ENCODE assay signal across 12 cellular contexts in genomic region chr3:99925584-99925983, GRCh38.
A peak's percentile ranks its signal among the peaks of the same experiment; 100 is the strongest.
DNase-seq lines count a peak whose midpoint lies in the region; ATAC-seq and TF ChIP-seq lines count a peak whose summit lies in the region.
"Had no signal": no experiment of that assay in that cellular context is flagged by ENCODE, and none has a peak within 500 bp of the region (broad histone marks: within the 10 kb centered on the region; RNA-seq: fewer than 3 reads in every experiment).

No MANE protein-coding gene starts in this region.

- no peaks in the 10 kb centered on the region for H3K27me3 ChIP-seq in AG04450 (ENCODE audit: control insufficient read depth, insufficient read depth, low read length)
- no peaks in the 10 kb centered on the region for H3K27me3 ChIP-seq in MG63
- H3K27me3 ChIP-seq in breast epithelium = no peaks in the 10 kb centered on the region
- H3K27me3 ChIP-seq in lung (ENCODE audit: control insufficient read depth, insufficient read depth) = no peaks in the 10 kb centered on the region
- H3K27me3 ChIP-seq: dorsolateral prefrontal cortex had no signal

- peak; percentile 55 for ATAC-seq in lung (ENCODE audit: insufficient read depth, low FRiP score)

- no peaks in the 10 kb centered on the region; the same call in 1 of the 2 replicates for H3K36me3 ChIP-seq in MG63
- H3K36me3 ChIP-seq in breast epithelium = no peaks in the 10 kb centered on the region
- H3K36me3 ChIP-seq in lung (ENCODE audit: control insufficient read depth in 2 of 2, insufficient read depth in 2 of 2, low read length in 2 of 2) = no peaks in the 10 kb centered on the region

- H3K4me1 ChIP-seq in breast epithelium (peaks cover 0 to 5% of the 10 kb centered on the region in 2 donors), lung (ENCODE audit: control insufficient read depth in 2 of 2, insufficient read depth in 2 of 2, low read length in 2 of 2) (peaks cover 8 to 26% of the 10 kb centered on the region in 2 donors)

- POLR2A ChIA-PET in AG04450 (lab: Yijun Ruan, JAX) = no interaction called here

- H3K27ac ChIP-seq in AG04450 (ENCODE audit: low read depth, low read length) (no peak overlapping the region), breast epithelium (peak overlapping the region; percentile 8 to 34), lung (ENCODE audit: low read depth in 1 of 2, low read length in 1 of 2) (peak overlapping the region; percentile 6 to 29)

- TF ChIP-seq POLR2A in breast epithelium (IDR thresholded peaks at IDR 0.05) = no peak

- DNase-seq in AG04450 (ENCODE audit: low read depth, low spot score) (peak; percentile 39), MG63 (peak; percentile 90), breast epithelium (ENCODE audit: low spot score in 2 of 2) (peak in 1 of 2 donors; percentile 36), lung (ENCODE audit: low spot score) (peak; percentile 86), NCI-H1930 (lab: John Stamatoyannopoulos, UW) (no peak), NCI-H146 (lab: John Stamatoyannopoulos, UW) (no peak), superior temporal gyrus (ENCODE audit: extremely low spot score) (no peak), occipital lobe (lab: John Stamatoyannopoulos, UW) (no peak)
- DNase-seq: activated CD4-positive, CD25-positive, alpha-beta regulatory T cell; CD4-positive, CD25-positive, alpha-beta regulatory T cell; MV-4-11 had no signal

- H3K9me3 ChIP-seq in AG04450 (ENCODE audit: control insufficient read depth, insufficient read depth, low read length) (no peaks in the 10 kb centered on the region), MG63 (no peaks in the 10 kb centered on the region), breast epithelium (no peaks in the 10 kb centered on the region), lung (ENCODE audit: control insufficient read depth in 2 of 2, insufficient read depth in 1 of 2, low read length in 1 of 2) (no peaks in the 10 kb centered on the region)

- CTCF ChIA-PET in AG04450 (lab: Charles Lee) = interaction anchor here (1.2 kb wide), 1 partner anchor 94 kb away, joined by 4 read pairs; no protein-coding TSS in a partner anchor

- no peak for TF ChIP-seq CTCF in AG04450 (IDR thresholded peaks at IDR 0.05; ENCODE audit: low read depth, low read length)
- no peak for TF ChIP-seq CTCF in breast epithelium (IDR thresholded peaks at IDR 0.05)
- TF ChIP-seq CTCF in lung (IDR thresholded peaks at IDR 0.05; ENCODE audit: control extremely low read depth, extremely low read depth) = no peak

- H3K4me3 ChIP-seq in AG04450 (ENCODE audit: low read depth, low read length) = no peak overlapping the region
- no peak overlapping the region for H3K4me3 ChIP-seq in MG63
- no peak overlapping the region for H3K4me3 ChIP-seq in breast epithelium
- no peak overlapping the region for H3K4me3 ChIP-seq in lung
- H3K4me3 ChIP-seq: dorsolateral prefrontal cortex had no signal

- intact Hi-C loops in breast epithelium (cut with DNase I; ENCODE audit: low total_unique reads) = no loop called here

- WGBS in lung, 2 donors = 41 to 66% methylated on average over 3 of the region's 3 CpGs

Comparison
In these comparisons a context has a peak if more than half of its experiments do, and no peak if none do; other contexts are left out.
1. DNase-seq: peak in AG04450 (single experiment), MG63 (single experiment) and lung (single experiment); none in NCI-H1930 (0 of 2), NCI-H146 (single experiment), superior temporal gyrus (single experiment) and occipital lobe (single experiment).